ENCODE assay signal across 15 cellular contexts in genomic region chr17:32993977-32994376, GRCh38. TPM values are rescaled to one million over a fixed set of nuclear protein-coding genes. Genes with fewer than 3 reads are reported as not detected.
DNase-seq lines count a peak whose midpoint lies in the region; ATAC-seq, FAIRE-seq and TF ChIP-seq lines count a peak whose summit lies in the region.
"Had no signal": no experiment of that assay in that cellular context is flagged by ENCODE, and none has a peak within 500 bp of the region (broad histone marks: within the 10 kb centered on the region; RNA-seq: fewer than 3 reads in every experiment).

No MANE protein-coding gene starts in this region.

- H3K27ac ChIP-seq in RWPE1 = no peak overlapping the region

- peak; percentile 46 for DNase-seq in GM12864 (ENCODE audit: low read depth)
- no peak for DNase-seq in GM12892 (ENCODE audit: insufficient read length)
- DNase-seq in KBM-7 = peak; percentile 77
- DNase-seq in inferior parietal cortex (ENCODE audit: extremely low spot score) = peak; percentile 14
- no peak for DNase-seq in RWPE1 (ENCODE audit: low spot score)
- DNase-seq in foreskin fibroblast = no peak
- DNase-seq: ACHN; AML-193; DND-41; H7; NCI-H1694 treated with DMSO at 0.1 percent for 48 hours; NK-92 treated with Interleukin-12 subunit alpha and Interleukin-12 subunit beta, amount 100 ng/mL, for 24 hours; OCI-M1; SHP77 treated with DMSO at 0.1 percent for 48 hours had no signal

- peak; percentile 72 for FAIRE-seq in GM12892 (lab: Jason Lieb, UNC)

- CTCF ChIA-PET in RWPE1 (lab: Yijun Ruan, JAX) = no interaction called here

- no peak for TF ChIP-seq POLR2A in GM12892 (IDR thresholded peaks at IDR 0.05; ENCODE audit: low read depth, low read length)

- POLR2A ChIA-PET in RWPE1 (lab: Yijun Ruan, JAX; ENCODE audit: low non-redundant PET) = no interaction called here

- no peak overlapping the region for H3K4me3 ChIP-seq in GM12864 (ENCODE audit: low read depth, low read length)
- H3K4me3 ChIP-seq in foreskin fibroblast (ENCODE audit: low read depth in 1 of 2, low read length in 2 of 2) = no peak overlapping the region

- no peak for ATAC-seq in HG02623 (IDR thresholded peaks at IDR 0.05; ENCODE audit: unreplicated experiment)

- in situ Hi-C loops in KBM-7 (cut with MboI; ENCODE audit: low pct_unique_long_range_greater_than_20kb, low sequenced_read_pairs) = no loop called here

- TF ChIP-seq CTCF in GM12864 (IDR thresholded peaks at IDR 0.05; ENCODE audit: low read depth, low read length, missing control alignments) = no peak
- no peak for TF ChIP-seq CTCF in RWPE1 (conservative IDR thresholded peaks at IDR 0.05; ENCODE audit: low read depth)
- no peak for TF ChIP-seq CTCF in foreskin fibroblast (IDR thresholded peaks at IDR 0.05; ENCODE audit: low read depth, low read length)

RNA-seq across cellular contexts. Expression of gene SPACA3, which starts 2.3 kb away (rescaled TPM):
- polyA plus RNA-seq in GM12892 (2012; ENCODE audit: missing spikeins) = 0.36 TPM

Comparison
In these comparisons a context has a peak if more than half of its experiments do, and no peak if none do; other contexts are left out.
1. DNase-seq: peak in GM12864 (single experiment), KBM-7 (single experiment) and inferior parietal cortex (single experiment); none in GM12892 (single experiment), RWPE1 (single experiment) and foreskin fibroblast (0 of 2).